In the genomic region with DNA sequence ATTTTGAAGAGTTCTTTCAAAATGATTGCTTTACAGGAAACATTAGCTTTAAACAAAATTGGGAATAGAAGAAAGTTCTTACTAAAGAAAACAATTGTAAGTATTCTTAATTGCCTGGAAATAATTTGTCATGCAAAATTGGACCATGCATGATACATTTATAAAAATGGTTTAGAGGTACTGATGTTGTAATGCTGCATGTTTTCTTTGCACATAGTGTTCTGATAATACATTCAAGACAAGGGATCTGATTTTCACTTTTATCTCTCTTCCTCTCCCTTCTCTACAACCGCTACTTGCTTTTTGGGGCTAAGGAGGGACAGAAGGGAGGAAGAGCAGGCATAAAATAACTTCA, we compare ENCODE assay signal across 14 cellular contexts.
"Had no signal": no experiment of that assay in that cellular context is flagged by ENCODE, and none has a peak within 500 bp of the region (broad histone marks: within the 10 kb centered on the region; RNA-seq: fewer than 3 reads in every experiment).

No MANE protein-coding gene starts in this region.

- H3K27ac ChIP-seq: neural progenitor cell, SK-N-MC had no signal

- H3K9me3 Mint-ChIP-seq: type B pancreatic cell had no signal

- H3K27me3 Mint-ChIP-seq: activated naive CD8-positive, alpha-beta T cell treated with anti-CD3 and anti-CD28 coated beads, Interleukin-2, amount 10 ng/mL, durations not matched to agents 7 days and 5 days; stimulated activated naive B cell treated with anti-CD40 and anti-IgM and Interleukin-4, amounts not matched to agents 10 μg/mL and 1 μg/mL and 100 μg/mL, for 72 hours; type B pancreatic cell had no signal

- H3K27ac Mint-ChIP-seq: activated naive CD8-positive, alpha-beta T cell treated with anti-CD3 and anti-CD28 coated beads, Interleukin-2, amount 10 ng/mL, durations not matched to agents 7 days and 5 days; neural progenitor cell; stimulated activated naive B cell treated with anti-CD40 and anti-IgM and Interleukin-4, amounts not matched to agents 10 μg/mL and 1 μg/mL and 100 μg/mL, for 72 hours; type B pancreatic cell had no signal

- H3K4me3 ChIP-seq: lung, neural progenitor cell, pancreas, SK-N-MC had no signal

- ATAC-seq: stimulated activated naive B cell treated with anti-CD40 and anti-IgM and Interleukin-4, amounts not matched to agents 10 μg/mL and 1 μg/mL and 100 μg/mL, for 72 hours had no signal

- H3K9me3 ChIP-seq: pancreas had no signal

- H3K4me3 Mint-ChIP-seq: activated naive CD8-positive, alpha-beta T cell treated with anti-CD3 and anti-CD28 coated beads, Interleukin-2, amount 10 ng/mL, durations not matched to agents 7 days and 5 days; neural progenitor cell; stimulated activated naive B cell treated with anti-CD40 and anti-IgM and Interleukin-4, amounts not matched to agents 10 μg/mL and 1 μg/mL and 100 μg/mL, for 72 hours; type B pancreatic cell had no signal

- H3K4me1 Mint-ChIP-seq: activated naive CD8-positive, alpha-beta T cell treated with anti-CD3 and anti-CD28 coated beads, Interleukin-2, amount 10 ng/mL, durations not matched to agents 7 days and 5 days; stimulated activated naive B cell treated with anti-CD40 and anti-IgM and Interleukin-4, amounts not matched to agents 10 μg/mL and 1 μg/mL and 100 μg/mL, for 72 hours had no signal

- H3K36me3 ChIP-seq: neural progenitor cell, pancreas had no signal

- DNase-seq: activated CD4-positive, alpha-beta T cell treated with anti-CD3 and anti-CD28 coated beads, Interleukin-2, amount 50 U/mL, for 1 hour; activated CD8-positive, alpha-beta memory T cell treated with anti-CD3 and anti-CD28 coated beads for 24 hours; activated naive CD8-positive, alpha-beta T cell treated with anti-CD3 and anti-CD28 coated beads, Interleukin-2, amount 10 ng/mL, durations not matched to agents 7 days and 5 days; anterior cingulate cortex; erythroblast; hippocampal formation; pancreas; stimulated activated CD4-positive, alpha-beta T cell treated with anti-CD3 and anti-CD28 coated beads, Interleukin-15, amount 100 ng/mL, for 24 hours; stimulated activated CD4-positive, alpha-beta T cell treated with anti-CD3 and anti-CD28 coated beads, Interleukin-4, amount 100 ng/mL, for 1 hour; stimulated activated naive B cell treated with anti-CD40 and anti-IgM and Interleukin-4, amounts not matched to agents 10 μg/mL and 1 μg/mL and 100 μg/mL, for 72 hours had no signal

- H3K27me3 ChIP-seq: neural progenitor cell, pancreas had no signal

- H3K36me3 Mint-ChIP-seq: activated naive CD8-positive, alpha-beta T cell treated with anti-CD3 and anti-CD28 coated beads, Interleukin-2, amount 10 ng/mL, durations not matched to agents 7 days and 5 days; neural progenitor cell; stimulated activated naive B cell treated with anti-CD40 and anti-IgM and Interleukin-4, amounts not matched to agents 10 μg/mL and 1 μg/mL and 100 μg/mL, for 72 hours; type B pancreatic cell had no signal
